In genomic region chr3:172390792-172391191, GRCh38 we compare ENCODE assay signal across 29 cellular contexts. TPM values are rescaled to one million over a fixed set of nuclear protein-coding genes. Genes with fewer than 3 reads are reported as not detected.
"Had no signal": no experiment of that assay in that cellular context is flagged by ENCODE, and none has a peak within 500 bp of the region (broad histone marks: within the 10 kb centered on the region; RNA-seq: fewer than 3 reads in every experiment).

No MANE protein-coding gene starts in this region.

- ATAC-seq: left colon, lower lobe of right lung had no signal

- H3K4me3 ChIP-seq: esophagus squamous epithelium, hepatocyte, lower lobe of right lung, prostate gland, right atrium auricular region, skin epidermis, tibial nerve, vagina had no signal

- H3K27me3 Mint-ChIP-seq: activated naive CD4-positive, alpha-beta T cell treated with anti-CD3 and anti-CD28 coated beads, Interleukin-2, amount 50 U/mL, for 24 hours; dendritic cell treated with granulocyte-macrophage colony-stimulating factor and Interleukin-4, amounts not matched to agents 40 ng/mL and 50 ng/mL, for 4 days; stimulated activated naive CD8-positive, alpha-beta T cell treated with anti-CD3 and anti-CD28 coated beads, Interleukin-15, Interleukin-2, amounts not matched to agents 100 ng/mL and 50 ng/mL, for 24 hours had no signal

- H3K36me3 ChIP-seq: prostate gland, right atrium auricular region, vagina, WERI-Rb-1 had no signal

- H3K4me3 Mint-ChIP-seq: activated naive CD4-positive, alpha-beta T cell treated with anti-CD3 and anti-CD28 coated beads, Interleukin-2, amount 50 U/mL, for 24 hours; dendritic cell treated with granulocyte-macrophage colony-stimulating factor and Interleukin-4, amounts not matched to agents 40 ng/mL and 50 ng/mL, for 4 days; nephron progenitor cell; stimulated activated naive CD8-positive, alpha-beta T cell treated with anti-CD3 and anti-CD28 coated beads, Interleukin-15, Interleukin-2, amounts not matched to agents 100 ng/mL and 50 ng/mL, for 24 hours had no signal

- H3K9me3 Mint-ChIP-seq: activated naive CD4-positive, alpha-beta T cell treated with anti-CD3 and anti-CD28 coated beads, Interleukin-2, amount 50 U/mL, for 24 hours; dendritic cell treated with granulocyte-macrophage colony-stimulating factor and Interleukin-4, amounts not matched to agents 40 ng/mL and 50 ng/mL, for 4 days had no signal

- H3K4me1 ChIP-seq: lower lobe of right lung, prostate gland, vagina had no signal

- H3K27ac ChIP-seq: esophagus squamous epithelium, hepatocyte, lower lobe of right lung, prostate gland, right atrium auricular region, skin epidermis, tibial nerve, vagina, WERI-Rb-1 had no signal

- H3K4me1 Mint-ChIP-seq: activated naive CD4-positive, alpha-beta T cell treated with anti-CD3 and anti-CD28 coated beads, Interleukin-2, amount 50 U/mL, for 24 hours; nephron progenitor cell had no signal

- DNase-seq: activated CD4-positive, alpha-beta T cell treated with anti-CD3 and anti-CD28 coated beads for 1 hour; activated CD8-positive, alpha-beta memory T cell treated with anti-CD3 and anti-CD28 coated beads for 24 hours; activated CD8-positive, alpha-beta memory T cell treated with anti-CD3 and anti-CD28 coated beads, Interleukin-2, amount 50 U/mL, for 48 hours; activated effector memory CD4-positive, alpha-beta T cell treated with anti-CD3 and anti-CD28 coated beads, Interleukin-2, amount 50 U/mL, for 16 hours; activated T-cell treated with anti-CD3 and anti-CD28 coated beads, Interleukin-2, amount 50 U/mL, for 48 hours; effector CD8-positive, alpha-beta T cell; esophagus squamous epithelium; islet precursor cell; left colon; lower lobe of right lung; nephron progenitor cell; stimulated activated CD4-positive, alpha-beta T cell treated with anti-CD3 and anti-CD28 coated beads, Interleukin-15, amount 100 ng/mL, for 24 hours; stimulated activated CD4-positive, alpha-beta T cell treated with anti-CD3 and anti-CD28 coated beads, Interleukin-2, amount 100 ng/mL, for 48 hours; WERI-Rb-1 had no signal

- H3K9me3 ChIP-seq: esophagus squamous epithelium, lower lobe of right lung, prostate gland, right atrium auricular region, tibial nerve, vagina had no signal

- H3K27me3 ChIP-seq: esophagus squamous epithelium, hepatocyte, right atrium auricular region, tibial nerve, vagina had no signal

- H3K27ac Mint-ChIP-seq: activated naive CD4-positive, alpha-beta T cell treated with anti-CD3 and anti-CD28 coated beads, Interleukin-2, amount 50 U/mL, for 24 hours; dendritic cell treated with granulocyte-macrophage colony-stimulating factor and Interleukin-4, amounts not matched to agents 40 ng/mL and 50 ng/mL, for 4 days; nephron progenitor cell; stimulated activated naive CD8-positive, alpha-beta T cell treated with anti-CD3 and anti-CD28 coated beads, Interleukin-15, Interleukin-2, amounts not matched to agents 100 ng/mL and 50 ng/mL, for 24 hours had no signal

RNA-seq across cellular contexts. Expression of gene GHSR, which starts 57.5 kb away (rescaled TPM):
- total RNA-seq: bronchial epithelial cell; cerebellum; esophagus squamous epithelium; glomerular endothelial cell; hepatocyte; left colon; lower lobe of right lung; mesenteric fat pad; omental fat pad; prostate gland; right atrium auricular region; T-helper 2 cell treated with Interferon-gamma antibody and Interleukin-4, amounts not matched to agents 100 ng/mL and 5 ng/mL, for 36 hours; tibial nerve; vagina had no signal
